10 cellular contexts compared by ENCODE assay signal in genomic region chr18:77068890-77069312, GRCh38.
DNase-seq lines count a peak whose midpoint lies in the region; ATAC-seq and TF ChIP-seq lines count a peak whose summit lies in the region.
"Had no signal": no experiment of that assay in that cellular context is flagged by ENCODE, and none has a peak within 500 bp of the region (broad histone marks: within the 10 kb centered on the region; RNA-seq: fewer than 3 reads in every experiment).

No MANE protein-coding gene starts in this region.

- H3K27ac ChIP-seq in DOHH2 (ENCODE audit: low read depth, low read length) (peak overlapping the region; percentile 71), PC-3 (ENCODE audit: low read length) (peak overlapping the region; percentile 99), esophagus squamous epithelium (peak overlapping the region; percentile 77 to 93 (median 84)), psoas muscle (peak overlapping the region; percentile 84)

- H3K4me3 ChIP-seq in DOHH2 (ENCODE audit: low read length): peak overlapping the region; percentile 43
- no peak overlapping the region for H3K4me3 ChIP-seq in PC-3 (ENCODE audit: low read length)
- no peak overlapping the region for H3K4me3 ChIP-seq in esophagus squamous epithelium
- H3K4me3 ChIP-seq in psoas muscle: no peak overlapping the region
- H3K4me3 ChIP-seq: adrenal gland had no signal

- no TSS peak for BruUV-seq in PC-3 (replicated peaks; lab: Mats Ljungman, UMichigan)

- H3K36me3 ChIP-seq in DOHH2 (ENCODE audit: control insufficient read depth, low read length) (peaks cover 42% of the 10 kb centered on the region), PC-3 (ENCODE audit: low read depth, low read length) (peaks cover 14% of the 10 kb centered on the region), esophagus squamous epithelium (peaks cover 0 to 11% (median 0%) of the 10 kb centered on the region in 3 donors), psoas muscle (ENCODE audit: insufficient read depth in 1 of 2, low read depth in 1 of 2) (peaks cover 0 to 23% of the 10 kb centered on the region in 2 donors)
- H3K36me3 ChIP-seq: adrenal gland had no signal

- peaks cover 39% of the 10 kb centered on the region for H3K4me1 Mint-ChIP-seq in nephron progenitor cell

- H3K4me2 ChIP-seq in DOHH2 (ENCODE audit: low read length): peak overlapping the region; percentile 61
- peak overlapping the region; percentile 61 for H3K4me2 ChIP-seq in PC-3 (ENCODE audit: low read length)

- ATAC-seq in PC-3 (no peak), psoas muscle (no peak), HG03520 (IDR thresholded peaks at IDR 0.05; ENCODE audit: unreplicated experiment) (no peak)

- POLR2A ChIA-PET in PC-3 (lab: Charles Lee; ENCODE audit: unreplicated experiment): no interaction called here

- peaks cover 14% of the 10 kb centered on the region for H3F3A ChIP-seq in DOHH2 (ENCODE audit: control insufficient read depth, insufficient read depth)
- peaks cover 10% of the 10 kb centered on the region for H3F3A ChIP-seq in PC-3 (ENCODE audit: low read length, unreplicated experiment)

- 41 to 45% methylated on average over 6 to 7 of the region's 7 CpGs for WGBS in esophagus squamous epithelium, 2 donors
- 57 to 62% (median 61%) methylated on average over 7 of the region's 7 CpGs for WGBS in psoas muscle, 3 donors

- H3K4me1 ChIP-seq in DOHH2 (ENCODE audit: control insufficient read depth, low read length): peaks cover 67% of the 10 kb centered on the region
- peaks cover 92% of the 10 kb centered on the region for H3K4me1 ChIP-seq in PC-3 (ENCODE audit: insufficient read depth, low read length)
- H3K4me1 ChIP-seq in esophagus squamous epithelium: peaks cover 54 to 98% (median 76%) of the 10 kb centered on the region in 3 donors
- H3K4me1 ChIP-seq in psoas muscle: peaks cover 54% of the 10 kb centered on the region

- no peaks in the 10 kb centered on the region for H3K36me3 Mint-ChIP-seq in nephron progenitor cell (ENCODE audit: low read depth)

- no peak for DNase-seq in PC-3
- DNase-seq in esophagus squamous epithelium (lab: John Stamatoyannopoulos, UW): no peak
- DNase-seq in psoas muscle: peak; percentile 42 to 62
- DNase-seq in nephron progenitor cell: no peak
- DNase-seq in effector CD8-positive, alpha-beta T cell (lab: John Stamatoyannopoulos, UW): no peak
- DNase-seq in NCI-H510A (lab: John Stamatoyannopoulos, UW): no peak
- DNase-seq: nucleus accumbens had no signal

- CTCF ChIA-PET in PC-3 (lab: Charles Lee): interaction anchor here (2.8 kb wide), 1 partner anchor 142 kb away, joined by 12 read pairs; no protein-coding TSS in a partner anchor

- no peak for TF ChIP-seq POLR2A in esophagus squamous epithelium (IDR thresholded peaks at IDR 0.05)

- H3K79me2 ChIP-seq in DOHH2 (ENCODE audit: control insufficient read depth, low read length): peaks cover 29% of the 10 kb centered on the region
- peaks cover 52% of the 10 kb centered on the region for H3K79me2 ChIP-seq in PC-3 (ENCODE audit: low read length)

- no peaks in the 10 kb centered on the region for H3K27me3 ChIP-seq in DOHH2 (ENCODE audit: control insufficient read depth, low read length)
- no peaks in the 10 kb centered on the region for H3K27me3 ChIP-seq in PC-3 (ENCODE audit: low read length)
- no peaks in the 10 kb centered on the region for H3K27me3 ChIP-seq in esophagus squamous epithelium
- H3K27me3 ChIP-seq in psoas muscle (ENCODE audit: insufficient read depth in 3 of 3, low read length in 2 of 3): no peaks in the 10 kb centered on the region
- H3K27me3 ChIP-seq: adrenal gland had no signal

- H2AFZ ChIP-seq in PC-3 (ENCODE audit: low read length): no peak overlapping the region

- H3K9me3 ChIP-seq in DOHH2 (ENCODE audit: control insufficient read depth, insufficient read depth, low read length) (no peaks in the 10 kb centered on the region), PC-3 (ENCODE audit: low read length) (peaks cover 10% of the 10 kb centered on the region), esophagus squamous epithelium (no peaks in the 10 kb centered on the region), psoas muscle (no peaks in the 10 kb centered on the region)
- H3K9me3 ChIP-seq: adrenal gland had no signal

- H3K9me3 Mint-ChIP-seq in nephron progenitor cell: no peaks in the 10 kb centered on the region

- H4K20me1 ChIP-seq in DOHH2 (ENCODE audit: control insufficient read depth, insufficient read depth, low read depth, low read length) (no peaks in the 10 kb centered on the region), PC-3 (ENCODE audit: low read length) (no peaks in the 10 kb centered on the region)

- no peaks in the 10 kb centered on the region for H3K9me2 ChIP-seq in DOHH2 (replicated peaks; ENCODE audit: control insufficient read depth, low read length)
- H3K9me2 ChIP-seq in PC-3 (replicated peaks; ENCODE audit: low read length): no peaks in the 10 kb centered on the region

- peak overlapping the region; percentile 92 for H3K9ac ChIP-seq in PC-3 (ENCODE audit: low read length)

- H3K4me3 Mint-ChIP-seq in nephron progenitor cell: no peak overlapping the region

- H3K27me3 Mint-ChIP-seq in nephron progenitor cell (ENCODE audit: low read depth, poor library complexity): no peaks in the 10 kb centered on the region

- H3K27ac Mint-ChIP-seq in nephron progenitor cell: no peak overlapping the region

- TF ChIP-seq CTCF in DOHH2 (IDR thresholded peaks at IDR 0.05; ENCODE audit: low read depth, low read length, poor library complexity, severe bottlenecking): peak; percentile 19
- 0 out of 2 replicates have a peak, but pooled peaks have one; percentile 12 for TF ChIP-seq CTCF in PC-3 (conservative IDR thresholded peaks at IDR 0.05; ENCODE audit: low read depth, low read length)
- TF ChIP-seq CTCF in esophagus squamous epithelium (IDR thresholded peaks at IDR 0.05): no peak
- no peak for TF ChIP-seq CTCF in psoas muscle (IDR thresholded peaks at IDR 0.05)
- no peak for TF ChIP-seq CTCF in nephron progenitor cell (IDR thresholded peaks at IDR 0.05)

- intact Hi-C loops in PC-3 (cut with micrococcal nuclease) (loop anchor here (1.0 to 5.0 kb wide), 3 partner anchors 14 to 143 kb away; no protein-coding TSS in a partner anchor), esophagus squamous epithelium (cut with DNase I) (loop anchor here (10.0 kb wide), 1 partner anchor 66 kb away; the partner anchor contains the start of gene MBP), psoas muscle (cut with DNase I) (no loop called here)

Comparison
In these comparisons a context has a peak if more than half of its experiments do, and no peak if none do; other contexts are left out.
1. CTCF ChIP-seq: peak in DOHH2 (single experiment) and PC-3 (single experiment); none in esophagus squamous epithelium (0 of 6), psoas muscle (single experiment) and nephron progenitor cell (single experiment).
2. DNase-seq: peak in psoas muscle (2 of 2); none in PC-3 (single experiment), esophagus squamous epithelium (single experiment), nephron progenitor cell (single experiment), effector CD8-positive, alpha-beta T cell (single experiment) and NCI-H510A (single experiment).
3. intact Hi-C loops: an anchor here in PC-3 (1.0 to 5.0 kb wide) and esophagus squamous epithelium (10.0 kb wide); none called in psoas muscle.
4. Peak in every context shown above with its lines, with median percentiles within 50 percentile points of each other: H3K27ac ChIP-seq.